In the genomic region with DNA sequence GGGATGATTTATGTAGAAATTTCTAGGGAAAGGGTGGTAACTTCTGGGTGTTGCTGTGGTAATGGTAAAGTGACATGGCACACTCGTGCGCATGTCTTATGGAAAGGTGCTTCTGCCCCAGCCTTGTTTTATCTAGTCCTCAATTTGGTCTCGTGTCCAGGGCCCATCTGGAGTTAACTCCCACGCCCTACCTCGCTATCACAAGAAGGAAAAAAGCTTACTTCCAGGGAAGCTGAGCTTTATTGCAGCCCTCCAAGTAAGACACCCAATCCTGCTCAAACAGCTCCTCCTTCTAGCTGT, we compare ENCODE assay signal across 18 cellular contexts.
"Had no signal": no experiment of that assay in that cellular context is flagged by ENCODE, and none has a peak within 500 bp of the region (broad histone marks: within the 10 kb centered on the region; RNA-seq: fewer than 3 reads in every experiment).

No MANE protein-coding gene starts in this region.

- H3K27me3 ChIP-seq: cardiac muscle cell had no signal

- H3K27ac ChIP-seq: cardiac muscle cell, VCaP had no signal

- H3K9ac ChIP-seq: SK-N-SH had no signal

- H3K4me3 ChIP-seq: cardiac muscle cell had no signal

- ATAC-seq: activated CD4-positive, alpha-beta T cell treated with anti-CD3 and anti-CD28 coated beads for 36 hours; activated CD8-positive, alpha-beta T cell treated with anti-CD3 and anti-CD28 coated beads for 36 hours had no signal

- DNase-seq: activated CD4-positive, alpha-beta T cell treated with anti-CD3 and anti-CD28 coated beads for 36 hours; activated CD4-positive, CD25-positive, alpha-beta regulatory T cell; activated CD8-positive, alpha-beta memory T cell treated with anti-CD3 and anti-CD28 coated beads, Interleukin-2, amount 50 U/mL, for 4 hours; activated CD8-positive, alpha-beta T cell treated with anti-CD3 and anti-CD28 coated beads for 36 hours; activated naive CD4-positive, alpha-beta T cell; aorta; MM.1S; NCI-H1105; NCI-H1436; NCI-H1694 treated with DMSO at 0.1 percent for 48 hours; NCI-H2029 treated with DMSO at 0.1 percent for 48 hours; NCI-H446; NCI-H524; SIG-M5; SK-N-SH; T-helper 1 cell had no signal

- H3K36me3 ChIP-seq: cardiac muscle cell had no signal
